2 cellular contexts compared by ENCODE assay signal in the genomic region with DNA sequence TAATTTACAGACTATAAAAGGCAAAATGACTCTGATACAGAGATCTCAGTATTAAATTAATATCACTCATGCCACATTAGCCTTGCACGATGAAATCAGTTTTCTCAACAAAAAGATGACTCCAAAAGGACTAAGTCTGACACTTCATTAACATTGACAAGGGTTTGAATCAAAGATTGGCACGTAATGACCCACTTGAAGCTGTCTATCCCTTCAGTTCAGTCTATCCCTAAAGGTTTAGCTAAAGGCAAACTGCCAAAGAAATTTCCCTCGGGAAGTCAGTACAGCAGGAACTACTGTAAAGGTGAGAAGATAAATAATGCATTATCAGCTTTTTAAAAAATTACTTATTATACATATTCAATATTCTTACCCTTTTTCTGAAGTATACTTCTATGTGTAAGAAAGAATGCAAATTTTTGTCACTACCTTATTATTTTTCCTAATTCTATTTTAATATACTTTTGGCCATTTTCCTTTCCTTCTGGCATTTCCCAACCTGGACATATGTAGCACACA.
A peak's percentile ranks its signal among the peaks of the same experiment; 100 is the strongest.
TF ChIP-seq lines count a peak whose summit lies in the region.

No MANE protein-coding gene starts in this region.

TF ChIP-seq in IMR-90, 13 proteins besides CTCF, POLR2A, EP300 and RAD21:
- no peak for TF ChIP-seq CHD1 (IDR thresholded peaks at IDR 0.05; ENCODE audit: low read depth, low read length)
- 0 out of 2 replicates have a peak, but pooled peaks have one; percentile 15 for TF ChIP-seq MAFK (IDR thresholded peaks at IDR 0.05; ENCODE audit: low read depth, low read length)

TF ChIP-seq in K562, 482 proteins besides CTCF, POLR2A, EP300 and RAD21:
- TF ChIP-seq ZNF316 (IDR thresholded peaks at IDR 0.05) (peak; percentile 56; the same call in 1 of the 2 replicates), C11orf30 (IDR thresholded peaks at IDR 0.05; ENCODE audit: low read depth) (0 out of 2 replicates have a peak, but pooled peaks have one; percentile 18), SREBF2 (CRISPR knock-in tag; IDR thresholded peaks at IDR 0.05) (no peak)
